15 cellular contexts compared by ENCODE assay signal in genomic region chr20:51775241-51775640, GRCh38. TPM values are rescaled to one million over a fixed set of nuclear protein-coding genes. Genes with fewer than 3 reads are reported as not detected.
A peak's percentile ranks its signal among the peaks of the same experiment; 100 is the strongest.
DNase-seq lines count a peak whose midpoint lies in the region; TF ChIP-seq lines count a peak whose summit lies in the region.
"Had no signal": no experiment of that assay in that cellular context is flagged by ENCODE, and none has a peak within 500 bp of the region (broad histone marks: within the 10 kb centered on the region; RNA-seq: fewer than 3 reads in every experiment).

No MANE protein-coding gene starts in this region.

- in situ Hi-C loops in HAP-1 (cut with MboI; ENCODE audit: low sequenced_read_pairs) = no loop called here

- peaks cover 43% of the 10 kb centered on the region for H3F3A ChIP-seq in neural progenitor cell (ENCODE audit: low read depth)

- no peak overlapping the region for H4K91ac ChIP-seq in mesenchymal stem cell (ENCODE audit: low read length)

- H2BK5ac ChIP-seq in mesenchymal stem cell (ENCODE audit: low read depth, low read length, poor library complexity, severe bottlenecking) = no peak overlapping the region

- no peak overlapping the region for H3K4me3 Mint-ChIP-seq in neural progenitor cell
- H3K4me3 Mint-ChIP-seq: CD4-positive, alpha-beta T cell; CD8-positive, alpha-beta T cell had no signal

- H3K23ac ChIP-seq in mesenchymal stem cell (ENCODE audit: low read length in 2 of 2) = no peak overlapping the region

- no peak overlapping the region for H4K8ac ChIP-seq in mesenchymal stem cell (ENCODE audit: low read length)

- H3K14ac ChIP-seq in mesenchymal stem cell (ENCODE audit: low read length in 2 of 2) = no peak overlapping the region

- no peaks in the 10 kb centered on the region for H3K79me1 ChIP-seq in mesenchymal stem cell (replicated peaks; ENCODE audit: low read length, poor library complexity, severe bottlenecking)

- H3K9me3 ChIP-seq in HAP-1 (peaks cover 8% of the 10 kb centered on the region), neural progenitor cell (ENCODE audit: low read depth) (no peaks in the 10 kb centered on the region), mesenchymal stem cell (ENCODE audit: control insufficient read depth, low read length) (peaks cover 13% of the 10 kb centered on the region), BE2C (no peaks in the 10 kb centered on the region)

- H3K4me1 ChIP-seq in HAP-1 = peaks cover 28% of the 10 kb centered on the region
- no peaks in the 10 kb centered on the region for H3K4me1 ChIP-seq in neural progenitor cell
- no peaks in the 10 kb centered on the region for H3K4me1 ChIP-seq in mesenchymal stem cell (ENCODE audit: control insufficient read depth, insufficient read depth, low read depth, low read length)
- H3K4me1 ChIP-seq in BE2C = no peaks in the 10 kb centered on the region
- H3K4me1 ChIP-seq: Caco-2 had no signal

- WGBS in mesenchymal stem cell = no CpG with 5 or more reads among the region's 1 CpG

- H3K36me3 Mint-ChIP-seq in neural progenitor cell = peaks cover 23% of the 10 kb centered on the region
- H3K36me3 Mint-ChIP-seq: CD8-positive, alpha-beta T cell had no signal

- H4K20me1 ChIP-seq in neural progenitor cell (ENCODE audit: low read depth) = no peaks in the 10 kb centered on the region
- H4K20me1 ChIP-seq: BLaER1 treated with 17β-estradiol and CSF1 and Interleukin-3, amounts not matched to agents 10 nM and 100 nM had no signal

- H3K4me1 Mint-ChIP-seq in neural progenitor cell = no peaks in the 10 kb centered on the region

- H3K36me3 ChIP-seq in HAP-1 (replicated peaks) (no peaks in the 10 kb centered on the region), neural progenitor cell (no peaks in the 10 kb centered on the region), mesenchymal stem cell (ENCODE audit: control insufficient read depth in 1 of 2, insufficient read depth in 2 of 2, low read depth in 1 of 2, low read length in 2 of 2) (no peaks in the 10 kb centered on the region), BE2C (no peaks in the 10 kb centered on the region)

- DNase-seq in HAP-1 (ENCODE audit: low spot score in 2 of 2) = peak; percentile 40 to 97
- DNase-seq in NCI-H1048 (lab: John Stamatoyannopoulos, UW) = peak; percentile 44
- no peak for DNase-seq in neural progenitor cell (ENCODE audit: low spot score)
- DNase-seq in mesenchymal stem cell = no peak
- no peak for DNase-seq in BE2C
- DNase-seq: 8988T; ACHN; Caco-2; Calu3; CD4-positive, alpha-beta T cell; CD8-positive, alpha-beta T cell; DMS79 treated with DMSO at 0.1 percent for 48 hours; GF-D8 had no signal

- no peak overlapping the region for H2AK5ac ChIP-seq in mesenchymal stem cell (ENCODE audit: low read length, severe bottlenecking)

- no peak overlapping the region for H3K27ac ChIP-seq in neural progenitor cell
- no peak overlapping the region for H3K27ac ChIP-seq in mesenchymal stem cell (ENCODE audit: low read length, poor library complexity, severe bottlenecking)
- H3K27ac ChIP-seq: BLaER1 treated with 17β-estradiol and CSF1 and Interleukin-3, amounts not matched to agents 10 nM and 100 nM; C4-2B had no signal

- H3K4me2 ChIP-seq in neural progenitor cell (no peak overlapping the region), mesenchymal stem cell (ENCODE audit: low read length, poor library complexity, severe bottlenecking) (no peak overlapping the region)

- H2AFZ ChIP-seq in neural progenitor cell (replicated peaks) (no peak overlapping the region), mesenchymal stem cell (ENCODE audit: low read depth, low read length) (no peak overlapping the region)

- no peak overlapping the region for H3K4ac ChIP-seq in mesenchymal stem cell (ENCODE audit: low read depth in 1 of 2, low read length in 2 of 2)

- H3K27ac Mint-ChIP-seq in neural progenitor cell = peak overlapping the region; percentile 2
- H3K27ac Mint-ChIP-seq: CD4-positive, alpha-beta T cell; CD8-positive, alpha-beta T cell had no signal

- no peak overlapping the region for H2BK15ac ChIP-seq in mesenchymal stem cell (ENCODE audit: low read depth, poor library complexity, severe bottlenecking)

- no peak overlapping the region for H3K4me3 ChIP-seq in HAP-1
- H3K4me3 ChIP-seq in neural progenitor cell = no peak overlapping the region
- H3K4me3 ChIP-seq in mesenchymal stem cell (ENCODE audit: insufficient read depth in 1 of 2, low read depth in 1 of 2, low read length in 2 of 2) = no peak overlapping the region
- no peak overlapping the region for H3K4me3 ChIP-seq in BE2C (ENCODE audit: low read depth, low read length)
- H3K4me3 ChIP-seq: BLaER1 treated with 17β-estradiol and CSF1 and Interleukin-3, amounts not matched to agents 10 nM and 100 nM had no signal

- H3K27me3 Mint-ChIP-seq in neural progenitor cell (ENCODE audit: insufficient read depth, low read depth) = peaks cover 4% of the 10 kb centered on the region

- no peak for TF ChIP-seq CTCF in neural progenitor cell (IDR thresholded peaks at IDR 0.05)
- TF ChIP-seq CTCF in BE2C (IDR thresholded peaks at IDR 0.05; ENCODE audit: low read depth, low read length) = no peak

- no peak overlapping the region for H2BK120ac ChIP-seq in mesenchymal stem cell (ENCODE audit: low read depth, low read length)

- H3K27me3 ChIP-seq in HAP-1 (ENCODE audit: low read depth) = no peaks in the 10 kb centered on the region
- H3K27me3 ChIP-seq in neural progenitor cell = no peaks in the 10 kb centered on the region
- no peaks in the 10 kb centered on the region for H3K27me3 ChIP-seq in mesenchymal stem cell (ENCODE audit: control insufficient read depth in 1 of 2, insufficient read depth in 1 of 2, low read length in 2 of 2)
- no peaks in the 10 kb centered on the region for H3K27me3 ChIP-seq in BE2C
- H3K27me3 ChIP-seq: BLaER1 treated with 17β-estradiol and CSF1 and Interleukin-3, amounts not matched to agents 10 nM and 100 nM had no signal

- no peaks in the 10 kb centered on the region for H3K79me2 ChIP-seq in neural progenitor cell (ENCODE audit: low read depth)

- no peak overlapping the region for H2BK12ac ChIP-seq in mesenchymal stem cell (ENCODE audit: low read length in 2 of 2)

- H3K18ac ChIP-seq in mesenchymal stem cell (ENCODE audit: low read depth in 1 of 2, low read length in 2 of 2) = no peak overlapping the region

- H3K9me3 Mint-ChIP-seq in neural progenitor cell = peaks cover 20% of the 10 kb centered on the region

- no peak overlapping the region for H3K9ac ChIP-seq in neural progenitor cell
- no peak overlapping the region for H3K9ac ChIP-seq in mesenchymal stem cell (ENCODE audit: low read length)
- H3K9ac ChIP-seq: BLaER1 treated with 17β-estradiol and CSF1 and Interleukin-3, amounts not matched to agents 10 nM and 100 nM had no signal

RNA-seq across cellular contexts. Expression of gene ATP9A, which starts 7.1 kb away (rescaled TPM):
- total RNA-seq in neural progenitor cell (ENCODE audit: low replicate concordance) = 17.6 and 18.2 TPM in 2 replicates
- 17.9 TPM for polyA plus RNA-seq in mesenchymal stem cell (2013, experiment 1 of 2)
- 17.4 TPM for polyA plus RNA-seq in mesenchymal stem cell (2013, experiment 2 of 2)
- polyA plus RNA-seq in BE2C (2012; ENCODE audit: insufficient read depth, insufficient read length, low read depth) = 0.32 TPM

RNA-seq across cellular contexts. Expression of gene SALL4, which starts 27.1 kb away (rescaled TPM):
- total RNA-seq in neural progenitor cell (ENCODE audit: low replicate concordance) = 219 and 274 TPM in 2 replicates
- 3.1 TPM for polyA plus RNA-seq in mesenchymal stem cell (2013, experiment 1 of 2)
- 3.9 TPM for polyA plus RNA-seq in mesenchymal stem cell (2013, experiment 2 of 2)
- polyA plus RNA-seq in BE2C (2012; ENCODE audit: insufficient read depth, insufficient read length, low read depth) = not detected

Comparison
In these comparisons a context has a peak if more than half of its experiments do, and no peak if none do; other contexts are left out.
1. DNase-seq: peak in HAP-1 (2 of 2) and NCI-H1048 (single experiment); none in neural progenitor cell (single experiment), mesenchymal stem cell (single experiment) and BE2C (single experiment).